ENCODE assay signal across 8 cellular contexts in genomic region chr5:121962347-121962670, GRCh38. TPM values are rescaled to one million over a fixed set of nuclear protein-coding genes. Genes with fewer than 3 reads are reported as not detected.
DNase-seq lines count a peak whose midpoint lies in the region; ATAC-seq and TF ChIP-seq lines count a peak whose summit lies in the region.

No MANE protein-coding gene starts in this region.

- POLR2A ChIA-PET in activated B cell treated with CpG ODN at 0.5 μM for 24 hours (lab: Charles Lee) = no interaction called here

- H3K4me3 ChIP-seq in ACC112 (ENCODE audit: low read depth, low read length) (peak overlapping the region; percentile 92), testis (peak overlapping the region; percentile 68 to 78)

- intact Hi-C loops in activated B cell treated with CpG ODN at 0.5 μM for 24 hours (cut with micrococcal nuclease) = loop anchor here (1.0 to 10.0 kb wide), 6 partner anchors 14 to 1552 kb away; partner anchors contain the start of genes CEP120, CSNK1G3 and SNX2
- intact Hi-C loops in testis (cut with DNase I; ENCODE audit: low total_unique reads) = no loop called here

- H3K4me1 ChIP-seq in ACC112 (ENCODE audit: control insufficient read depth, insufficient read depth, low read length, unreplicated experiment) (peaks cover 12% of the 10 kb centered on the region), testis (peaks cover 12% of the 10 kb centered on the region)

- 0% methylated on average over 6 of the region's 6 CpGs for WGBS in testis, 2 donors

- no peak for TF ChIP-seq POLR2A in testis (IDR thresholded peaks at IDR 0.05)

- peak overlapping the region; percentile 69 for H2AFZ ChIP-seq in ACC112 (ENCODE audit: low read length, unreplicated experiment)

- H3K36me3 Mint-ChIP-seq in activated B cell treated with CpG ODN at 0.5 μM for 24 hours (ENCODE audit: low read depth) = peaks cover 18% of the 10 kb centered on the region

- H3K9me3 ChIP-seq in testis = no peaks in the 10 kb centered on the region

- H3K36me3 ChIP-seq in ACC112 (ENCODE audit: insufficient read depth, low read length) (peaks cover 5% of the 10 kb centered on the region; the same call in 1 of the 2 replicates), testis (ENCODE audit: low read depth, missing control alignments) (no peaks in the 10 kb centered on the region)

- TF ChIP-seq CTCF in activated B cell treated with CpG ODN at 0.5 μM for 24 hours (IDR thresholded peaks at IDR 0.05) (no peak), testis (IDR thresholded peaks at IDR 0.05) (no peak)

- peaks cover 46% of the 10 kb centered on the region for H3K4me1 Mint-ChIP-seq in activated B cell treated with CpG ODN at 0.5 μM for 24 hours

- peak overlapping the region; percentile 64 for H3K27ac ChIP-seq in ACC112 (ENCODE audit: low read depth, low read length)
- H3K27ac ChIP-seq in testis = peak overlapping the region in 1 of 2 donors; percentile 59

- H3K27me3 ChIP-seq in ACC112 (ENCODE audit: insufficient read depth, low read length) (peaks cover 7% of the 10 kb centered on the region; the same call in 1 of the 2 replicates), testis (no peaks in the 10 kb centered on the region)

- peak; percentile 70 for ATAC-seq in GM18909 (IDR thresholded peaks at IDR 0.05; ENCODE audit: poor library complexity, unreplicated experiment)
- peak; percentile 43 for ATAC-seq in HG03103 (IDR thresholded peaks at IDR 0.05; ENCODE audit: low read depth, unreplicated experiment)
- no peak for ATAC-seq in activated B cell treated with CpG ODN at 0.5 μM for 24 hours (ENCODE audit: low read depth)

- CTCF ChIA-PET in activated B cell treated with CpG ODN at 0.5 μM for 24 hours (lab: Charles Lee) = interaction anchor here (1.6 to 1.8 kb wide), 2 partner anchors 12 to 140 kb away, joined by 6 read pairs; no protein-coding TSS in a partner anchor

- peaks cover 7% of the 10 kb centered on the region for H3K9me3 Mint-ChIP-seq in activated B cell treated with CpG ODN at 0.5 μM for 24 hours

- no peak for DNase-seq in activated B cell treated with CpG ODN at 0.5 μM for 24 hours
- peak; percentile 25 for DNase-seq in iris pigment epithelial cell (ENCODE audit: low read depth)
- no peak for DNase-seq in testis
- no peak for DNase-seq in T-helper 9 cell
- DNase-seq in middle frontal gyrus (ENCODE audit: extremely low spot score, low spot score) = no peak

- H3K27ac Mint-ChIP-seq in activated B cell treated with CpG ODN at 0.5 μM for 24 hours = peak overlapping the region; percentile 95

- H3K27me3 Mint-ChIP-seq in activated B cell treated with CpG ODN at 0.5 μM for 24 hours = peaks cover 6% of the 10 kb centered on the region

- H3K79me2 ChIP-seq in ACC112 (ENCODE audit: control insufficient read depth, insufficient read depth, low read length, unreplicated experiment) = peaks cover 45% of the 10 kb centered on the region

- peak overlapping the region; percentile 98 for H3K4me3 Mint-ChIP-seq in activated B cell treated with CpG ODN at 0.5 μM for 24 hours

RNA-seq across cellular contexts. Expression of gene SRFBP1, which starts 0.5 kb away (rescaled TPM):
- total RNA-seq in activated B cell treated with CpG ODN at 0.5 μM for 24 hours (18.2 and 19.2 TPM in 2 replicates), testis (10 to 100 TPM; 15.3 to 15.9 TPM)
- polyA plus RNA-seq in testis (ENCODE audit: insufficient read depth, low read depth, low replicate concordance) = 3.6 TPM
